In the genomic region with DNA sequence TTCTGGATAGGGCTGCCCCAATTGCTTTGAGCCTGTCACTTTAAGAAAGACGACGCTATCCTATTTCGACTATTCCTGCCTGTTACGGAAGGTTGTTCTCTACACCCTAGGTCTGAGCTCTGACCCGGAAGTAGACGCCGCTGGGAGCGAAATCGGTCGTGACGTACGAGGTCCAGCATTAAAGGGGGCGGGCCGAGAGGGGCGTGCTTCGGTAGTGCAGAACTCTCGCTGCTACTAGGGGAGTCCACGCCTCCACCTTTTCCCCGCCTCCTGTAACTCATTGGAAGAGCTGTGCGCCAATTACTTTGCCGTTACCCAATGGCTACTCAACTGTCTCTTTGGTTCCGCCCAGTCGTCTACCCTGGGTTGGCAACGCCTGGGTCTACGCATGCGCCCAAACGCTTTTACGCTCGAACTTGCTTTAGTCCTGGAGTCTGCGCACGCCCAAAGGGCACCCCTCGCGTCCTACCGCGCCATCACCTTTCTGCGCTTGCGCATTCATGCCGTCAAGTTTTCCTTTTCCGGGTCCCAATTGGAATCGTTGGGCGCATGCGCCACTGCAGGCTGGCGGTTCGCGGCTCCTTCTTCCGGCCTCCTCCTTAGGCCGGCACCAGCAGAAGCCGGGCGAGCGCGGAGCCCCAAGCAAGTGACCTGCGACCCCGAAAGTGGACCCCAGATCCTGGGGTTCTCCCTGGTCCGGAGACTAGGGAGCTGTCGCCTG, we compare ENCODE assay signal across 8 cellular contexts. TPM values are rescaled to one million over a fixed set of nuclear protein-coding genes. Genes with fewer than 3 reads are reported as not detected.
DNase-seq lines count a peak whose midpoint lies in the region; ATAC-seq lines count a peak whose summit lies in the region.

A gene (plus strand): TSS at position 548 of the 721 bp plus-strand sequence. CDS start 536 bp downstream, outside the sequence.

- peak within 1 kb of the TSS; percentile 96 for H3K9ac ChIP-seq in BLaER1

- peak within 1 kb of the TSS; percentile 93 for H3K27ac ChIP-seq in BLaER1

- H3K36me3 ChIP-seq in BLaER1: peaks cover 47% of the 10 kb centered on the region

- peaks cover 80% of the 10 kb centered on the region for H4K20me1 ChIP-seq in BLaER1

- DNase-seq in NCI-H748 (lab: John Stamatoyannopoulos, UW; ENCODE audit: unreplicated experiment) (peak; percentile 100), cortex of kidney (lab: John Stamatoyannopoulos, UW) (peak; percentile 89), left colon (peak; percentile 100)
- DNase-seq in activated CD4-positive, alpha-beta T cell treated with anti-CD3 and anti-CD28 coated beads, Interleukin-2, amount 50 U/mL, for 1 hour: peak; percentile 100
- peak; percentile 100 for DNase-seq in stimulated activated CD4-positive, alpha-beta T cell treated with anti-CD3 and anti-CD28 coated beads, Interleukin-1b, Interleukin-23, amount 100 ng/mL, for 48 hours

- H3K27me3 ChIP-seq in BLaER1: no peaks in the 10 kb centered on the region

- H3K4me1 ChIP-seq in BLaER1: peaks cover 63% of the 10 kb centered on the region

- no peaks in the 10 kb centered on the region for H3K9me3 ChIP-seq in BLaER1

- peak within 1 kb of the TSS; percentile 100 for H3K4me2 ChIP-seq in BLaER1

- H3K4me3 ChIP-seq in BLaER1: peak within 1 kb of the TSS; percentile 98

- intact Hi-C loops in left colon (cut with DNase I, micrococcal nuclease): no loop called here

- ATAC-seq in GM19351 (IDR thresholded peaks at IDR 0.05; ENCODE audit: unreplicated experiment): peak; percentile 85
- peak; percentile 82 for ATAC-seq in HG03521 (IDR thresholded peaks at IDR 0.05; ENCODE audit: unreplicated experiment)
- ATAC-seq in left colon: peak; percentile 69

RNA-seq across cellular contexts. Expression of the gene that starts here (rescaled TPM):
- 10 to 100 TPM; 47.8 to 56.0 TPM for total RNA-seq in left colon

Comparison
In these comparisons a context has a peak if more than half of its experiments do, and no peak if none do; other contexts are left out.
1. Peak in every context shown above with its lines: DNase-seq, ATAC-seq, H3K4me3 ChIP-seq and H3K27ac ChIP-seq.